Comparison of ENCODE assay signal across 9 cellular contexts in the genomic region with DNA sequence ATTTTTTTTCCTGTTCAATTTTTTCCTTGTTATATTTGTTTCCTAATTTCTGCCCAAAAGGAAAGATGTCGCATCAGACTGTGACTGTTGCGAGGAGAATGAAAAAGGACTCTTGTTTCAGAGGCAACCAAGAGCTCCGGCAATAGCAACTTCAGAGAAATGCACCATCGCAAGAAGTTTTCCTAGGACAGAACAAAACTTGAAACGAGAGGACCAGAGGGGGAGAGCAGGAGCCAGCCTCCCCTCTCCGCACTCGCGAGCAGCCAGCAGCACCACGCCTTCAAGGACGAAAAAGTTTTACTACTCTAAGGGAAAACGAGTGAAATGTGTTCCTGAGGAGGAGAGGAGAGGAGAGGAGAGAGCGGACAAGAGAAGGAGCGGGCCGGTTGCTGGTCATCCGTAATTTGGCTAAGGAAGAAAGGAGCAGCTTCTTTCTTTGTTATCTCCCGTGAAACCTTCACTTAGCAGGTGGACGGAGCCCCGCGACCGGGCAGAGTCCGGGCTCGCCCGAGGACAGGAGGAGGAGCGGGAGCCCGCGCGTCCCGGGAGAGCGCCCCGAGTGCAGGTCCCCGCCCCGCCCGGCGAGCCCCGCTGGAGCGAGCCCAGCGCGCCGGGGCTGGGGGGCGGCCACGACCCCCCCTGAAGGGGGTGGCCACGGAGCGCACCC. TPM values are rescaled to one million over a fixed set of nuclear protein-coding genes. Genes with fewer than 3 reads are reported as not detected.
DNase-seq lines count a peak whose midpoint lies in the region; ATAC-seq and TF ChIP-seq lines count a peak whose summit lies in the region.
"Had no signal": no experiment of that assay in that cellular context is flagged by ENCODE, and none has a peak within 500 bp of the region (broad histone marks: within the 10 kb centered on the region; RNA-seq: fewer than 3 reads in every experiment).

No MANE protein-coding gene starts in this region.

- H3K4me2 ChIP-seq in mesenchymal stem cell (ENCODE audit: low read length, poor library complexity, severe bottlenecking) = peak overlapping the region; percentile 37

- H3K9me3 Mint-ChIP-seq in activated naive CD8-positive, alpha-beta T cell treated with anti-CD3 and anti-CD28 coated beads, Interleukin-2, amount 10 ng/mL, durations not matched to agents 7 days and 5 days = no peaks in the 10 kb centered on the region
- no peaks in the 10 kb centered on the region for H3K9me3 Mint-ChIP-seq in type B pancreatic cell

- no peaks in the 10 kb centered on the region for H3K36me3 Mint-ChIP-seq in activated naive CD8-positive, alpha-beta T cell treated with anti-CD3 and anti-CD28 coated beads, Interleukin-2, amount 10 ng/mL, durations not matched to agents 7 days and 5 days
- H3K36me3 Mint-ChIP-seq in type B pancreatic cell = peaks cover 3% of the 10 kb centered on the region

- H4K8ac ChIP-seq in mesenchymal stem cell (ENCODE audit: low read length) = no peak overlapping the region

- H3K27me3 Mint-ChIP-seq in activated naive CD8-positive, alpha-beta T cell treated with anti-CD3 and anti-CD28 coated beads, Interleukin-2, amount 10 ng/mL, durations not matched to agents 7 days and 5 days = peaks cover 78% of the 10 kb centered on the region
- peaks cover 84% of the 10 kb centered on the region for H3K27me3 Mint-ChIP-seq in type B pancreatic cell

- H3K27ac Mint-ChIP-seq in activated naive CD8-positive, alpha-beta T cell treated with anti-CD3 and anti-CD28 coated beads, Interleukin-2, amount 10 ng/mL, durations not matched to agents 7 days and 5 days = peak overlapping the region; percentile 65
- H3K27ac Mint-ChIP-seq in type B pancreatic cell = peak overlapping the region; percentile 59

- no peak overlapping the region for H2BK12ac ChIP-seq in mesenchymal stem cell (ENCODE audit: low read length in 2 of 2)

- no peak overlapping the region for H2BK15ac ChIP-seq in mesenchymal stem cell (ENCODE audit: low read depth, poor library complexity, severe bottlenecking)

- no peak for DNase-seq in left ventricle myocardium inferior
- DNase-seq in cardiac septum (ENCODE audit: low spot score) = no peak
- DNase-seq in activated naive CD8-positive, alpha-beta T cell treated with anti-CD3 and anti-CD28 coated beads, Interleukin-2, amount 10 ng/mL, durations not matched to agents 7 days and 5 days = peak; percentile 39
- no peak for DNase-seq in mesenchymal stem cell
- DNase-seq in type B pancreatic cell (ENCODE audit: extremely low spot score, unreplicated experiment) = no peak
- no peak for DNase-seq in T1000 (lab: John Stamatoyannopoulos, UW)
- no peak for DNase-seq in stimulated activated naive CD4-positive, alpha-beta T cell treated with Interleukin-2 at 50 U/mL for 16 hours (lab: John Stamatoyannopoulos, UW)
- DNase-seq in mucosa of gallbladder (ENCODE audit: low spot score) = no peak
- DNase-seq: foreskin melanocyte had no signal

- ATAC-seq in activated naive CD8-positive, alpha-beta T cell treated with anti-CD3 and anti-CD28 coated beads, Interleukin-2, amount 10 ng/mL, durations not matched to agents 7 days and 5 days (ENCODE audit: low read depth) = no peak

- TF ChIP-seq CTCF in left ventricle myocardium inferior (IDR thresholded peaks at IDR 0.05; ENCODE audit: borderline replicate concordance) (no peak), type B pancreatic cell (conservative IDR thresholded peaks at IDR 0.05) (no peak)

- peak overlapping the region; percentile 62 for H3K4me3 ChIP-seq in left ventricle myocardium inferior
- peak overlapping the region in 1 of 2 experiments; percentile 41 for H3K4me3 ChIP-seq in mesenchymal stem cell (ENCODE audit: insufficient read depth in 1 of 2, low read depth in 1 of 2, low read length in 2 of 2)

- no peak overlapping the region for H2BK120ac ChIP-seq in mesenchymal stem cell (ENCODE audit: low read depth, low read length)

- no peak overlapping the region for H3K23ac ChIP-seq in mesenchymal stem cell (ENCODE audit: low read length in 2 of 2)

- no peak overlapping the region for H3K18ac ChIP-seq in mesenchymal stem cell (ENCODE audit: low read depth in 1 of 2, low read length in 2 of 2)

- H3K4ac ChIP-seq in mesenchymal stem cell (ENCODE audit: low read depth in 1 of 2, low read length in 2 of 2) = no peak overlapping the region

- H3K36me3 ChIP-seq in left ventricle myocardium inferior (no peaks in the 10 kb centered on the region), mesenchymal stem cell (ENCODE audit: control insufficient read depth in 1 of 2, insufficient read depth in 2 of 2, low read depth in 1 of 2, low read length in 2 of 2) (no peaks in the 10 kb centered on the region)

- no peaks in the 10 kb centered on the region for H3K9me3 ChIP-seq in left ventricle myocardium inferior (replicated peaks)
- H3K9me3 ChIP-seq in mesenchymal stem cell (ENCODE audit: control insufficient read depth, low read length) = no peaks in the 10 kb centered on the region

- POLR2A ChIA-PET in activated naive CD8-positive, alpha-beta T cell treated with anti-CD3 and anti-CD28 coated beads, Interleukin-2, amount 10 ng/mL, durations not matched to agents 7 days and 5 days (lab: Charles Lee) = no interaction called here

- no peak overlapping the region for H3K14ac ChIP-seq in mesenchymal stem cell (ENCODE audit: low read length in 2 of 2)

- H3K9ac ChIP-seq in mesenchymal stem cell (ENCODE audit: low read length) = no peak overlapping the region

- no peak overlapping the region for H4K91ac ChIP-seq in mesenchymal stem cell (ENCODE audit: low read length)

- H2AK5ac ChIP-seq in mesenchymal stem cell (ENCODE audit: low read length, severe bottlenecking) = no peak overlapping the region

- no peak overlapping the region for H2AFZ ChIP-seq in mesenchymal stem cell (ENCODE audit: low read depth, low read length)

- H3K27ac ChIP-seq in left ventricle myocardium inferior (replicated peaks) (no peak overlapping the region), mesenchymal stem cell (ENCODE audit: low read length, poor library complexity, severe bottlenecking) (no peak overlapping the region)

- H3K79me1 ChIP-seq in mesenchymal stem cell (replicated peaks; ENCODE audit: low read length, poor library complexity, severe bottlenecking) = no peaks in the 10 kb centered on the region

- H3K4me1 Mint-ChIP-seq in activated naive CD8-positive, alpha-beta T cell treated with anti-CD3 and anti-CD28 coated beads, Interleukin-2, amount 10 ng/mL, durations not matched to agents 7 days and 5 days = peaks cover 27% of the 10 kb centered on the region
- H3K4me1 Mint-ChIP-seq in type B pancreatic cell (ENCODE audit: unreplicated experiment) = peaks cover 28% of the 10 kb centered on the region

- peaks cover 51% of the 10 kb centered on the region for H3K4me1 ChIP-seq in left ventricle myocardium inferior
- peaks cover 27% of the 10 kb centered on the region for H3K4me1 ChIP-seq in mesenchymal stem cell (ENCODE audit: control insufficient read depth, insufficient read depth, low read depth, low read length)

- no peak overlapping the region for H2BK5ac ChIP-seq in mesenchymal stem cell (ENCODE audit: low read depth, low read length, poor library complexity, severe bottlenecking)

- H3K4me3 Mint-ChIP-seq in activated naive CD8-positive, alpha-beta T cell treated with anti-CD3 and anti-CD28 coated beads, Interleukin-2, amount 10 ng/mL, durations not matched to agents 7 days and 5 days = peak overlapping the region; percentile 93
- peak overlapping the region; percentile 94 for H3K4me3 Mint-ChIP-seq in type B pancreatic cell

- H3K27me3 ChIP-seq in left ventricle myocardium inferior (ENCODE audit: low read depth) (peaks cover 92% of the 10 kb centered on the region), mesenchymal stem cell (ENCODE audit: control insufficient read depth in 1 of 2, insufficient read depth in 1 of 2, low read length in 2 of 2) (peaks cover 77 to 81% of the 10 kb centered on the region in 2 experiments)

- 2% methylated on average over 39 of the region's 43 CpGs for WGBS in mesenchymal stem cell

- intact Hi-C loops in left ventricle myocardium inferior (cut with micrococcal nuclease) = no loop called here
- intact Hi-C loops in cardiac septum (cut with DNase I) = loop anchor here (5.0 kb wide), 1 partner anchor 197 kb away; no protein-coding TSS in a partner anchor

RNA-seq across cellular contexts. Expression of a gene that starts 0.7 kb away (rescaled TPM):
- total RNA-seq in left ventricle myocardium inferior = 0.11 TPM
- total RNA-seq in cardiac septum = 0.11 TPM
- not detected for total RNA-seq in activated naive CD8-positive, alpha-beta T cell treated with anti-CD3 and anti-CD28 coated beads, Interleukin-2, amount 10 ng/mL, durations not matched to agents 7 days and 5 days
- polyA plus RNA-seq in mesenchymal stem cell (2013, experiment 1 of 2) = not detected
- polyA plus RNA-seq in mesenchymal stem cell (2013, experiment 2 of 2) = not detected
- total RNA-seq in type B pancreatic cell (ENCODE audit: low replicate concordance) = 0.14 and 2.1 TPM in 2 replicates
- total RNA-seq in mucosa of gallbladder = not detected
